14 cellular contexts compared by ENCODE assay signal in the genomic region with DNA sequence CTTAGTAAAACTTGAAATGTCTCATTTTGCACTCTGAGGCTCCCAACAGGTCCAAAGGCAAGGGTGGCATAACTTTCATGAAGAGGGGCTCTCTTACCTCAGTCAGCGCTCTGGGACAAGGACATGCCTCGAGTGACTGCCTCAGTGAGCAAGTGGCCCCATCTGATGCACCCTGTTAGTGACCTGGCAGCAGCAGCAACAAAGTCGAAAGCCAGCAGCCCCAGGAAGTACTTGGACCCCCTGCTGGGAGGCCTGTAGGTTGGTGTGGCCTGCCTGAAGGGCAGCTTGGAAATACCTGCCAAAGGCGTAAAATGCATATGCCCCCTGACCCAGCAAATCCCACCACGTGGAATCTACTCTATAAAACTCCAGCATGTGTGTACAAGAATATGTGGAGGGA.
"Had no signal": no experiment of that assay in that cellular context is flagged by ENCODE, and none has a peak within 500 bp of the region (broad histone marks: within the 10 kb centered on the region; RNA-seq: fewer than 3 reads in every experiment).

No MANE protein-coding gene starts in this region.

- ATAC-seq: activated CD4-positive, CD25-positive, alpha-beta regulatory T cell treated with anti-CD3 and anti-CD28 coated beads, Interleukin-2, amount 50 U/mL, for 24 hours; effector memory CD8-positive, alpha-beta T cell; natural killer cell treated with Interleukin-12 subunit alpha and Interleukin-12 subunit beta and Interleukin-15 and Interleukin-18, amount 100 ng/mL, for 72 hours; stimulated activated naive CD8-positive, alpha-beta T cell treated with anti-CD3 and anti-CD28 coated beads, Interleukin-15, amount 100 ng/mL, for 72 hours had no signal

- H3K4me1 ChIP-seq: sigmoid colon, testis had no signal

- H3K27me3 ChIP-seq: sigmoid colon, testis had no signal

- H3K9me3 Mint-ChIP-seq: activated naive CD4-positive, alpha-beta T cell treated with anti-CD3 and anti-CD28 coated beads, Interleukin-2, amount 10 ng/mL, durations not matched to agents 7 days and 5 days; effector memory CD8-positive, alpha-beta T cell; natural killer cell treated with Interleukin-12 subunit alpha and Interleukin-12 subunit beta and Interleukin-15 and Interleukin-18, amount 100 ng/mL, for 72 hours; stimulated activated naive CD8-positive, alpha-beta T cell treated with anti-CD3 and anti-CD28 coated beads, Interleukin-15, amount 100 ng/mL, for 72 hours had no signal

- H3K4me3 Mint-ChIP-seq: activated naive CD4-positive, alpha-beta T cell treated with anti-CD3 and anti-CD28 coated beads, Interleukin-2, amount 10 ng/mL, durations not matched to agents 7 days and 5 days; effector memory CD8-positive, alpha-beta T cell; natural killer cell treated with Interleukin-12 subunit alpha and Interleukin-12 subunit beta and Interleukin-15 and Interleukin-18, amount 100 ng/mL, for 72 hours; stimulated activated naive CD8-positive, alpha-beta T cell treated with anti-CD3 and anti-CD28 coated beads, Interleukin-15, amount 100 ng/mL, for 72 hours had no signal

- H3K9me3 ChIP-seq: sigmoid colon, testis had no signal

- DNase-seq: activated CD4-positive, alpha-beta T cell treated with anti-CD3 and anti-CD28 coated beads, Interleukin-2, amount 50 U/mL, for 48 hours; activated naive CD4-positive, alpha-beta T cell treated with anti-CD3 and anti-CD28 coated beads, Interleukin-2, amount 10 ng/mL, durations not matched to agents 7 days and 5 days; central memory CD4-positive, alpha-beta T cell; cortex of kidney; effector memory CD8-positive, alpha-beta T cell; hypothalamus; mammary epithelial cell; sigmoid colon; stimulated activated CD4-positive, alpha-beta T cell treated with anti-CD3 and anti-CD28 coated beads, Interleukin-12 subunit alpha, Interleukin-12 subunit beta, amount 100 ng/mL, for 4 hours; stimulated activated naive CD8-positive, alpha-beta T cell treated with anti-CD3 and anti-CD28 coated beads, Interleukin-15, amount 100 ng/mL, for 72 hours; T-helper 2 cell; testis had no signal

- H3K4me3 ChIP-seq: sigmoid colon, testis had no signal

- H3K27me3 Mint-ChIP-seq: activated naive CD4-positive, alpha-beta T cell treated with anti-CD3 and anti-CD28 coated beads, Interleukin-2, amount 10 ng/mL, durations not matched to agents 7 days and 5 days; effector memory CD8-positive, alpha-beta T cell; natural killer cell treated with Interleukin-12 subunit alpha and Interleukin-12 subunit beta and Interleukin-15 and Interleukin-18, amount 100 ng/mL, for 72 hours; stimulated activated naive CD8-positive, alpha-beta T cell treated with anti-CD3 and anti-CD28 coated beads, Interleukin-15, amount 100 ng/mL, for 72 hours had no signal

- H3K27ac ChIP-seq: sigmoid colon, testis had no signal
